8 cellular contexts compared by ENCODE assay signal in genomic region chr7:44123190-44124003, GRCh38.
DNase-seq lines count a peak whose midpoint lies in the region; ATAC-seq and TF ChIP-seq lines count a peak whose summit lies in the region.

Gene POLD2, minus strand, starts transcription at chr7:44123548. Its CDS starts 1,495 bp downstream, at chr7:44122053.

- peak; percentile 99 for DNase-seq in Ammon's horn (ENCODE audit: low spot score)
- DNase-seq in NCI-H510A treated with DMSO at 0.1 percent for 48 hours (lab: John Stamatoyannopoulos, UW): peak; percentile 96
- peak; percentile 97 for DNase-seq in activated CD4-positive, alpha-beta T cell treated with anti-CD3 and anti-CD28 coated beads for 4 hours
- DNase-seq in kidney tubule cell (ENCODE audit: low spot score): peak; percentile 96
- peak; percentile 93 to 98 (median 97) for DNase-seq in stimulated activated CD4-positive, alpha-beta T cell treated with anti-CD3 and anti-CD28 coated beads, Interleukin-1b, Interleukin-23, amount 100 ng/mL, for 24 hours (ENCODE audit: low read depth in 4 of 4, low spot score in 1 of 4)

- peak; percentile 98 for ATAC-seq in HG03439 (IDR thresholded peaks at IDR 0.05; ENCODE audit: unreplicated experiment)

- peak; percentile 68 for TF ChIP-seq POLR2A in GM19193 (IDR thresholded peaks at IDR 0.05; ENCODE audit: extremely low read depth, insufficient read depth, insufficient read length)

- peak within 1 kb of the TSS; percentile 84 for H3K27ac ChIP-seq in cingulate gyrus (ENCODE audit: low read depth, low read length)

Comparison
In these comparisons a context has a peak if more than half of its experiments do, and no peak if none do; other contexts are left out.
1. Peak in every context shown above with its lines: DNase-seq, ATAC-seq and H3K27ac ChIP-seq.